Comparison of ENCODE assay signal across 8 cellular contexts in genomic region chr10:63267414-63268138, GRCh38.
A peak's percentile ranks its signal among the peaks of the same experiment; 100 is the strongest.
DNase-seq lines count a peak whose midpoint lies in the region; ATAC-seq and TF ChIP-seq lines count a peak whose summit lies in the region.

No MANE protein-coding gene starts in this region.

- POLR2A ChIA-PET in CD4-positive, alpha-beta memory T cell (lab: Charles Lee; ENCODE audit: partially characterized antibody): interaction anchor here (0.7 to 7.5 kb wide), 16 partner anchors 10 to 1219 kb away, joined by 3 to 58 read pairs (median 8); partner anchors contain the start of genes JMJD1C and REEP3
- POLR2A ChIA-PET in PC-3 (lab: Charles Lee; ENCODE audit: unreplicated experiment): interaction anchor here (0.6 to 2.6 kb wide), 12 partner anchors 9 to 397 kb away, joined by 4 to 14 read pairs (median 7); no protein-coding TSS in a partner anchor

- peaks cover 35% of the 10 kb centered on the region for H3K4me1 ChIP-seq in CD4-positive, alpha-beta memory T cell (ENCODE audit: insufficient read depth, low read length)
- H3K4me1 ChIP-seq in GM23248 (ENCODE audit: insufficient read depth) (peaks cover 33% of the 10 kb centered on the region), PC-3 (ENCODE audit: insufficient read depth, low read length) (peaks cover 34% of the 10 kb centered on the region), stomach (peaks cover 10 to 43% (median 26%) of the 10 kb centered on the region in 4 donors)

- in situ Hi-C loops in GM23248 (cut with MboI): no loop called here

- H3K27me3 ChIP-seq in CD4-positive, alpha-beta memory T cell (ENCODE audit: insufficient read depth, low read length): no peaks in the 10 kb centered on the region
- H3K27me3 ChIP-seq in GM23248 (replicated peaks; ENCODE audit: insufficient read depth) (no peaks in the 10 kb centered on the region), PC-3 (ENCODE audit: low read length) (no peaks in the 10 kb centered on the region), stomach (no peaks in the 10 kb centered on the region)

- H3K79me2 ChIP-seq in GM23248 (ENCODE audit: insufficient read depth) (peaks cover 94% of the 10 kb centered on the region), PC-3 (ENCODE audit: low read length) (peaks cover 92% of the 10 kb centered on the region)

- peak overlapping the region; percentile 59 to 83 for H3K4me3 ChIP-seq in CD4-positive, alpha-beta memory T cell (ENCODE audit: low read length in 2 of 2)
- H3K4me3 ChIP-seq in GM23248 (peak overlapping the region; percentile 96), PC-3 (ENCODE audit: low read length) (peak overlapping the region; percentile 69), stomach (peak overlapping the region; percentile 37 to 55 (median 54))

- H3K9me3 Mint-ChIP-seq in CD4-positive, alpha-beta memory T cell: no peaks in the 10 kb centered on the region

- intact Hi-C loops in CD4-positive, alpha-beta memory T cell (cut with micrococcal nuclease): loop anchor here (1.0 to 5.0 kb wide), 5 partner anchors 120 to 885 kb away; partner anchors contain the start of genes EGR2 and JMJD1C
- intact Hi-C loops in PC-3 (cut with micrococcal nuclease) (loop anchor here (2.0 to 10.0 kb wide), 6 partner anchors 167 to 1003 kb away; partner anchors contain the start of gene RTKN2), left colon (cut with DNase I, micrococcal nuclease) (loop anchor here in 1 of 2 donors (5.0 kb wide), 1 partner anchor 365 kb away; no protein-coding TSS in a partner anchor), stomach (cut with DNase I; ENCODE audit: low total_unique reads) (no loop called here)

- CTCF ChIA-PET in CD4-positive, alpha-beta memory T cell (lab: Charles Lee; ENCODE audit: partially characterized antibody): interaction anchor here (0.7 to 2.8 kb wide), 7 partner anchors 26 to 363 kb away, joined by 3 to 10 read pairs (median 3); partner anchors contain the start of gene REEP3
- CTCF ChIA-PET in PC-3 (lab: Charles Lee): interaction anchor here (0.6 to 3.6 kb wide), 6 partner anchors 31 to 452 kb away, joined by 3 to 14 read pairs (median 4); no protein-coding TSS in a partner anchor

- peak in 4 of 5 donors; percentile 30 to 39 (median 36) for DNase-seq in CD4-positive, alpha-beta memory T cell
- DNase-seq in GM23248: peak; percentile 85
- DNase-seq in PC-3: peak; percentile 98
- peak; percentile 69 for DNase-seq in cerebellar cortex (ENCODE audit: low spot score)
- DNase-seq in left colon: no peak
- DNase-seq in stomach: no peak
- no peak for DNase-seq in NCI-H774 (lab: John Stamatoyannopoulos, UW)

- H3K27ac Mint-ChIP-seq in CD4-positive, alpha-beta memory T cell: peak overlapping the region; percentile 95 to 100 (median 100)

- TSS peak; percentile 81 for BruUV-seq in PC-3 (replicated peaks; lab: Mats Ljungman, UMichigan)

- peaks cover 6 to 22% (median 18%) of the 10 kb centered on the region in 4 donors for H3K4me1 Mint-ChIP-seq in CD4-positive, alpha-beta memory T cell

- peak overlapping the region; percentile 94 for H3K27ac ChIP-seq in CD4-positive, alpha-beta memory T cell (ENCODE audit: low read depth, low read length)
- peak overlapping the region; percentile 99 for H3K27ac ChIP-seq in GM23248
- peak overlapping the region; percentile 76 for H3K27ac ChIP-seq in PC-3 (ENCODE audit: low read length)
- peak overlapping the region; percentile 87 to 98 (median 90) for H3K27ac ChIP-seq in stomach

- H2AFZ ChIP-seq in GM23248 (no peak overlapping the region), PC-3 (ENCODE audit: low read length) (0 out of 2 replicates have a peak overlapping the region, but pooled peaks have one; percentile 1)

- no peaks in the 10 kb centered on the region for H3K27me3 Mint-ChIP-seq in CD4-positive, alpha-beta memory T cell

- no peaks in the 10 kb centered on the region for H3K9me2 ChIP-seq in GM23248 (ENCODE audit: insufficient read depth)
- H3K9me2 ChIP-seq in PC-3 (replicated peaks; ENCODE audit: low read length): no peaks in the 10 kb centered on the region

- TF ChIP-seq POLR2A in stomach (IDR thresholded peaks at IDR 0.05): no peak

- H3K4me2 ChIP-seq in GM23248 (ENCODE audit: unreplicated experiment) (peak overlapping the region; percentile 100), PC-3 (ENCODE audit: low read length) (peak overlapping the region; percentile 80)

- H3K36me3 Mint-ChIP-seq in CD4-positive, alpha-beta memory T cell: peaks cover 5 to 34% of the 10 kb centered on the region in 2 donors

- no peaks in the 10 kb centered on the region for H4K20me1 ChIP-seq in GM23248 (ENCODE audit: insufficient read depth)
- peaks cover 45% of the 10 kb centered on the region for H4K20me1 ChIP-seq in PC-3 (ENCODE audit: low read length)

- H3F3A ChIP-seq in GM23248 (ENCODE audit: insufficient read depth): peaks cover 44% of the 10 kb centered on the region
- H3F3A ChIP-seq in PC-3 (ENCODE audit: low read length, unreplicated experiment): peaks cover 42% of the 10 kb centered on the region

- peak overlapping the region; percentile 96 to 100 (median 98) for H3K4me3 Mint-ChIP-seq in CD4-positive, alpha-beta memory T cell

- TF ChIP-seq EP300 in stomach (IDR thresholded peaks at IDR 0.05): no peak

- no peaks in the 10 kb centered on the region for H3K36me3 ChIP-seq in CD4-positive, alpha-beta memory T cell (ENCODE audit: insufficient read depth, low read length)
- no peaks in the 10 kb centered on the region for H3K36me3 ChIP-seq in GM23248 (ENCODE audit: low read depth)
- H3K36me3 ChIP-seq in PC-3 (ENCODE audit: low read depth, low read length): peaks cover 3% of the 10 kb centered on the region; the same call in 1 of the 2 replicates
- H3K36me3 ChIP-seq in stomach: no peaks in the 10 kb centered on the region

- H3K9me3 ChIP-seq in CD4-positive, alpha-beta memory T cell (ENCODE audit: control insufficient read depth in 1 of 2, low read length in 2 of 2): no peaks in the 10 kb centered on the region
- H3K9me3 ChIP-seq in GM23248 (ENCODE audit: low read depth): no peaks in the 10 kb centered on the region
- no peaks in the 10 kb centered on the region for H3K9me3 ChIP-seq in PC-3 (ENCODE audit: low read length)
- H3K9me3 ChIP-seq in stomach: no peaks in the 10 kb centered on the region

- peak; percentile 43 for ATAC-seq in PC-3
- peak; percentile 36 for ATAC-seq in left colon
- ATAC-seq in HG03039 (IDR thresholded peaks at IDR 0.05; ENCODE audit: unreplicated experiment): no peak

- 1 to 3% methylated on average over 6 of the region's 6 CpGs for WGBS in GM23248 (ENCODE audit: low coverage in 1 of 2, low lambda C conversion rate in 2 of 2, missing lambda C conversion rate in 2 of 2), 2 experiments
- 0 to 2% (median 1%) methylated on average over 6 of the region's 6 CpGs for WGBS in stomach, 5 donors

- H3K9ac ChIP-seq in GM23248 (peak overlapping the region; percentile 99), PC-3 (ENCODE audit: low read length) (peak overlapping the region; percentile 73)

- TF ChIP-seq CTCF in PC-3 (conservative IDR thresholded peaks at IDR 0.05; ENCODE audit: low read depth, low read length): no peak
- no peak for TF ChIP-seq CTCF in stomach (IDR thresholded peaks at IDR 0.05)

Comparison
In these comparisons a context has a peak if more than half of its experiments do, and no peak if none do; other contexts are left out.
1. DNase-seq: peak in CD4-positive, alpha-beta memory T cell (4 of 5), GM23248 (single experiment), PC-3 (single experiment) and cerebellar cortex (single experiment); none in left colon (0 of 2), stomach (single experiment) and NCI-H774 (single experiment).
2. Peak in every context shown above with its lines, with median percentiles within 50 percentile points of each other: H3K27ac ChIP-seq and H3K4me3 ChIP-seq.